12 cellular contexts compared by ENCODE assay signal in the genomic region with DNA sequence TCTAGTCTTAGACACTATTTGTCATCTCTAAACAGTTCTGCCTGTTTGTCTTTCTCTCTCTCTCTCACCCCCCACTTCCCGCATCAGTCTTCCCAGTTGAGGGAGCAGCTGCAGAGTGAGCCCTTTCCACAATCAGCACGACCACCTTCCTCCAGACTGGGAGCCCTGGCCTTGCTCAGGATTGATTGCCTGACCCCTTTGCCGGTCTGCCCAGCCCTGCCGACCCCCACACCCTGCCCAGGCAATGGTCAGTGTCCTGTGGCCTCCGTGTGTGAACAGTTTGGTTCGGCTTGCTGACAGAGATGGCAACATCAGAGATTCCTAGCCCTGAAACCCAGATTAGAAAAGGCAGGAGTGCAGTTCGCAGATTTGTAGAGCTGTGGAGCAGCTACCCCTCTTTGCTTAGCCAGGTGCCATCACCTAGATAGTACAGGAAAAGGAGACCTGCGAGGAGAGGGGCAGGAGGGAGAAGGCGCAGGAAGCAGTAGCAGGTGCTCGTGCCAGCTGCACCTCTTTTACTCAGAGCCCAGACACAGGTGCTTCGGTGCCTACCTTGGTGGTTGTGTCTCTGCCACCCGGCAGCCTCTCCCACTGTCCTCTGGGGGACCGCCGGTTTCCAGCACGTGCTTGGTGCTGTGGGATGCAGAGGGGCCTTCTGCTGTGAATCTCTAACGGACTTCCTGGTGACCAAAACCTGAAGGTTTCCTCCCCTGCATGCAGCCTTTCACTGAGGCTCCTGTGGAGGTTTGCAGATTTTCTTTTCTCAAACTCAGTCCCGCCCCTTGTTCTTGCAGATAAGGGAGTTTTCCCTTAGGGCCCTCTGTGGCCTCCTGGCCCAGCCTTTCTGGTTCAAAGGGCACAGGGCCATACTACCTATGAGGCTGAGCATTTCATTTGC.
DNase-seq lines count a peak whose midpoint lies in the region; ATAC-seq, FAIRE-seq and TF ChIP-seq lines count a peak whose summit lies in the region.
"Had no signal": no experiment of that assay in that cellular context is flagged by ENCODE, and none has a peak within 500 bp of the region (broad histone marks: within the 10 kb centered on the region; RNA-seq: fewer than 3 reads in every experiment).

No MANE protein-coding gene starts in this region.

- peaks cover 90 to 95% (median 94%) of the 10 kb centered on the region in 3 donors for H3K4me1 Mint-ChIP-seq in T-cell

- H3K23ac ChIP-seq in H1 (ENCODE audit: insufficient read length): no peak overlapping the region

- TF ChIP-seq EP300 in H1 (IDR thresholded peaks at IDR 0.05; ENCODE audit: borderline replicate concordance in 1 of 2, low read depth in 2 of 2, low read length in 2 of 2): no peak

- no peak for TF ChIP-seq POLR2A in H1 (IDR thresholded peaks at IDR 0.05; ENCODE audit: control extremely low read depth in 1 of 2, low read depth in 2 of 2, low read length in 2 of 2)

- H4K8ac ChIP-seq in H1 (ENCODE audit: extremely low read depth, insufficient read depth, low read length): no peak overlapping the region

- no peak overlapping the region for H2AK5ac ChIP-seq in H1 (ENCODE audit: low read depth, low read length)

- H2BK12ac ChIP-seq in H1 (ENCODE audit: low read depth, low read length): no peak overlapping the region

- no peak overlapping the region for H2BK5ac ChIP-seq in H1 (ENCODE audit: low read depth, low read length)

- H2AFZ ChIP-seq in H1 (ENCODE audit: low read length): peak overlapping the region; percentile 49; the same call in 1 of the 2 replicates

- no peak overlapping the region for H3K4me2 ChIP-seq in H1 (ENCODE audit: insufficient read depth in 1 of 2, low read depth in 2 of 2, low read length in 2 of 2)
- H3K4me2 ChIP-seq: KMS-11 had no signal

- no peaks in the 10 kb centered on the region for H3K27me3 Mint-ChIP-seq in T-cell

- no peak overlapping the region for H2BK120ac ChIP-seq in H1 (replicated peaks; ENCODE audit: low read depth, low read length)

- no peaks in the 10 kb centered on the region for H3K9me3 ChIP-seq in H1 (ENCODE audit: insufficient read depth in 2 of 2, low read depth in 1 of 2, low read length in 1 of 2)

- POLR2A ChIA-PET in T-cell (lab: Charles Lee) (interaction anchor here in 1 of 2 donors (0.5 to 0.7 kb wide), 3 partner anchors 30 to 94 kb away, joined by 4 read pairs; no protein-coding TSS in a partner anchor), H1 (lab: Charles Lee; ENCODE audit: partially characterized antibody) (no interaction called here)

- H3K56ac ChIP-seq in H1 (replicated peaks; ENCODE audit: insufficient read length, low read depth, low read length): no peak overlapping the region

- H3K79me1 ChIP-seq in H1 (ENCODE audit: low read depth, low read length): no peaks in the 10 kb centered on the region

- no peak for TF ChIP-seq CTCF in H1 (IDR thresholded peaks at IDR 0.05; ENCODE audit: control extremely low read depth in 1 of 3, insufficient read depth in 1 of 3, low read depth in 1 of 3, low read length in 3 of 3)

- H2BK15ac ChIP-seq in H1 (ENCODE audit: low read length): no peak overlapping the region

- peak overlapping the region; percentile 96 to 99 for H3K27ac Mint-ChIP-seq in T-cell

- no peak overlapping the region for H3K27ac ChIP-seq in H1 (ENCODE audit: low read depth, low read length)
- no peak overlapping the region for H3K27ac ChIP-seq in rectal smooth muscle tissue (ENCODE audit: low read depth, low read length)
- H3K27ac ChIP-seq: KMS-11 had no signal

- no peak overlapping the region for H3K4ac ChIP-seq in H1 (replicated peaks; ENCODE audit: insufficient read length, low read depth, low read length)

- CTCF ChIA-PET in T-cell (lab: Charles Lee): interaction anchor here (0.6 to 5.9 kb wide), 5 partner anchors 70 to 135 kb away, joined by 3 to 49 read pairs (median 3); no protein-coding TSS in a partner anchor
- CTCF ChIA-PET in H1 (lab: Charles Lee; ENCODE audit: partially characterized antibody): interaction anchor here (1.4 to 2.5 kb wide), 4 partner anchors 18 to 117 kb away, joined by 6 to 11 read pairs (median 8); no protein-coding TSS in a partner anchor

- 78% methylated on average over 15 of the region's 17 CpGs; no CpG with 5 or more reads in 1 of the 2 experiments for WGBS in H1 (ENCODE audit: extremely low coverage in 1 of 2, insufficient coverage in 1 of 2, insufficient read length in 1 of 2, insufficient replicate concordance in 2 of 2, low coverage in 1 of 2, low lambda C conversion rate in 2 of 2, missing lambda C conversion rate in 1 of 2), 2 experiments

- peak overlapping the region; percentile 94 to 97 (median 94) for H3K4me3 Mint-ChIP-seq in T-cell

- no peak for TF ChIP-seq RAD21 in H1 (IDR thresholded peaks at IDR 0.05 in 1 of 2, conservative IDR thresholded peaks at IDR 0.05 in 1 of 2; ENCODE audit: low read depth in 2 of 2, low read length in 2 of 2)

- no peak for FAIRE-seq in H1 (lab: Jason Lieb, UNC)
- FAIRE-seq: A204.1 had no signal

- no peaks in the 10 kb centered on the region for H4K20me1 ChIP-seq in H1 (replicated peaks in 1 of 2; ENCODE audit: control insufficient read depth in 1 of 2, insufficient read depth in 2 of 2, low read length in 2 of 2)

- H4K5ac ChIP-seq in H1 (ENCODE audit: insufficient read length, low read depth, low read length): no peak overlapping the region

- 0 out of 7 replicates have a peak, but pooled peaks cover 0 to 2% (median 0%) of the 10 kb centered on the region in 4 experiments for H3K27me3 ChIP-seq in H1 (replicated peaks in 1 of 4; ENCODE audit: control insufficient read depth in 3 of 4, extremely low read depth in 1 of 4, insufficient read depth in 3 of 4, low read length in 3 of 4)
- no peaks in the 10 kb centered on the region for H3K27me3 ChIP-seq in rectal smooth muscle tissue (ENCODE audit: control insufficient read depth, insufficient read depth, low read length)

- peak; percentile 49 to 62 (median 60) for ATAC-seq in T-cell (replicated peaks in 1 of 4)
- no peak for ATAC-seq in HG03342 (IDR thresholded peaks at IDR 0.05; ENCODE audit: unreplicated experiment)
- ATAC-seq in GM19467 (IDR thresholded peaks at IDR 0.05; ENCODE audit: unreplicated experiment): no peak

- no peak overlapping the region for H3K18ac ChIP-seq in H1 (ENCODE audit: extremely low read depth, low read length)

- H3K14ac ChIP-seq in H1 (ENCODE audit: insufficient read length): no peak overlapping the region

- H3K9me3 Mint-ChIP-seq in T-cell: no peaks in the 10 kb centered on the region

- DNase-seq in NCI-H146 (lab: John Stamatoyannopoulos, UW) (peak; percentile 17), NCI-H146 treated with DMSO at 0.1 percent for 48 hours (lab: John Stamatoyannopoulos, UW; ENCODE audit: unreplicated experiment) (no peak), T-cell (peak in 20 of 34 experiments; percentile 17 to 55 (median 36)), H1 (ENCODE audit: low read depth in 1 of 2, low spot score in 2 of 2) (no peak), NAMALWA (ENCODE audit: low spot score) (no peak)
- DNase-seq: dermis blood vessel endothelial cell, GOT3 had no signal

- H2BK20ac ChIP-seq in H1 (ENCODE audit: low read length): no peak overlapping the region

- no peaks in the 10 kb centered on the region for H3K79me2 ChIP-seq in H1 (ENCODE audit: control insufficient read depth in 1 of 2, insufficient read depth in 2 of 2, low read length in 2 of 2)

- no peak overlapping the region for H4K91ac ChIP-seq in H1 (replicated peaks; ENCODE audit: insufficient read length, low read length)

- peaks cover 3% of the 10 kb centered on the region; the same call in 1 of the 2 replicates for H3K23me2 ChIP-seq in H1 (ENCODE audit: low read depth, low read length)

- H3K36me3 Mint-ChIP-seq in T-cell: peaks cover 19% of the 10 kb centered on the region

- peaks cover 0 to 1% (median under 1%) of the 10 kb centered on the region in 4 experiments; a peak in 2 of 7 replicates for H3K4me1 ChIP-seq in H1 (replicated peaks in 1 of 4; ENCODE audit: control insufficient read depth in 3 of 4, insufficient read depth in 4 of 4, low read length in 3 of 4)
- no peaks in the 10 kb centered on the region for H3K4me1 ChIP-seq in rectal smooth muscle tissue (ENCODE audit: control insufficient read depth, insufficient read depth, low read length)

- H3K4me3 ChIP-seq in H1 (ENCODE audit: extremely low read depth in 1 of 4, insufficient read depth in 2 of 4, low read depth in 3 of 4, low read length in 4 of 4) (no peak overlapping the region), rectal smooth muscle tissue (ENCODE audit: low read length) (peak overlapping the region; percentile 45)

- H3K36me3 ChIP-seq in H1 (ENCODE audit: control insufficient read depth in 2 of 4, insufficient read depth in 4 of 4, low read length in 3 of 4): no peaks in the 10 kb centered on the region
- no peaks in the 10 kb centered on the region for H3K36me3 ChIP-seq in rectal smooth muscle tissue (ENCODE audit: control insufficient read depth, insufficient read depth, low read length)

- H3K9ac ChIP-seq in H1 (replicated peaks in 1 of 4; ENCODE audit: extremely low read depth in 1 of 4, low read depth in 3 of 4, low read length in 3 of 4) (no peak overlapping the region), rectal smooth muscle tissue (ENCODE audit: low read length) (no peak overlapping the region)
- H3K9ac ChIP-seq: KMS-11 had no signal

TF ChIP-seq in H1, 55 proteins besides CTCF, POLR2A, EP300 and RAD21:
- TF ChIP-seq EZH2 (IDR thresholded peaks at IDR 0.05; ENCODE audit: low read depth, low read length, severe bottlenecking): no peak
- no peak for TF ChIP-seq EGR1 (IDR thresholded peaks at IDR 0.05; ENCODE audit: borderline replicate concordance, low read depth, low read length)
- TF ChIP-seq JUND (IDR thresholded peaks at IDR 0.05; ENCODE audit: low read length): no peak
- TF ChIP-seq JUN (IDR thresholded peaks at IDR 0.05; ENCODE audit: low read depth, low read length): no peak
- TF ChIP-seq, protein P1, sequence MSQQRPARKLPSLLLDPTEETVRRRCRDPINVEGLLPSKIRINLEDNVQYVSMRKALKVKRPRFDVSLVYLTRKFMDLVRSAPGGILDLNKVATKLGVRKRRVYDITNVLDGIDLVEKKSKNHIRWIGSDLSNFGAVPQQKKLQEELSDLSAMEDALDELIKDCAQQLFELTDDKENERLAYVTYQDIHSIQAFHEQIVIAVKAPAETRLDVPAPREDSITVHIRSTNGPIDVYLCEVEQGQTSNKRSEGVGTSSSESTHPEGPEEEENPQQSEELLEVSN (IDR thresholded peaks at IDR 0.05): 0 out of 2 replicates have a peak, but pooled peaks have one; percentile 19
- no peak for TF ChIP-seq KDM4A (IDR thresholded peaks at IDR 0.05; ENCODE audit: low read depth, low read length, severe bottlenecking)
- TF ChIP-seq HDAC6 (IDR thresholded peaks at IDR 0.05; ENCODE audit: low read depth, low read length): no peak
- no peak for TF ChIP-seq BRCA1 (IDR thresholded peaks at IDR 0.05; ENCODE audit: low read depth, low read length)
- no peak for TF ChIP-seq GABPA (IDR thresholded peaks at IDR 0.05; ENCODE audit: borderline replicate concordance, insufficient read depth, low read length)
TF ChIP-seq in H1: peak in this region for 1.

Comparison
In these comparisons a context has a peak if more than half of its experiments do, and no peak if none do; other contexts are left out.
1. DNase-seq: peak in NCI-H146 (single experiment) and T-cell (20 of 34); none in NCI-H146 treated with DMSO at 0.1 percent for 48 hours (single experiment), H1 (0 of 2) and NAMALWA (single experiment).
2. ATAC-seq: peak in T-cell (4 of 4); none in HG03342 (single experiment) and GM19467 (single experiment).